Comparison of ENCODE assay signal across 18 cellular contexts in genomic region chr3:64667887-64668581, GRCh38. TPM values are rescaled to one million over a fixed set of nuclear protein-coding genes. Genes with fewer than 3 reads are reported as not detected.
DNase-seq lines count a peak whose midpoint lies in the region; ATAC-seq, FAIRE-seq and TF ChIP-seq lines count a peak whose summit lies in the region.
"Had no signal": no experiment of that assay in that cellular context is flagged by ENCODE, and none has a peak within 500 bp of the region (broad histone marks: within the 10 kb centered on the region; RNA-seq: fewer than 3 reads in every experiment).

No MANE protein-coding gene starts in this region.

- no peak overlapping the region for H3K27ac ChIP-seq in right lobe of liver
- H3K27ac ChIP-seq in HepG2 (ENCODE audit: extremely low read length, insufficient read depth, low read length) = no peak overlapping the region
- H3K27ac ChIP-seq in left lung = peak overlapping the region in 1 of 2 donors; percentile 58
- H3K27ac ChIP-seq in sigmoid colon = peak overlapping the region; percentile 74 to 82 (median 76)
- peak overlapping the region; percentile 22 to 63 for H3K27ac ChIP-seq in aorta (ENCODE audit: low read depth in 1 of 2, low read length in 2 of 2)

- POLR2A ChIA-PET in HepG2 (lab: Yijun Ruan, JAX) = no interaction called here

- WGBS in right lobe of liver (ENCODE audit: insufficient coverage, low coverage, low lambda C conversion rate, missing lambda C conversion rate) = 58% methylated on average over 13 of the region's 13 CpGs
- WGBS in HepG2 (ENCODE audit: low lambda C conversion rate) = 63% methylated on average over 13 of the region's 13 CpGs
- WGBS in sigmoid colon, 2 donors = 78 to 83% methylated on average over 13 of the region's 13 CpGs
- 32 to 34% methylated on average over 13 of the region's 13 CpGs for WGBS in aorta, 2 donors

- H4K20me1 ChIP-seq in HepG2 (ENCODE audit: insufficient read depth, low read length) = no peaks in the 10 kb centered on the region

- H2AFZ ChIP-seq in HepG2 (ENCODE audit: low read length) = no peak overlapping the region

- H3K9ac ChIP-seq in HepG2 (ENCODE audit: insufficient read depth, low read depth, low read length) = no peak overlapping the region

- in situ Hi-C loops in HepG2 (cut with HindIII; ENCODE audit: extremely low pct_ligation_motif_present, low pct_unique_long_range_greater_than_20kb) = no loop called here

- no TSS peak for BruUV-seq in HepG2 (replicated peaks; lab: Mats Ljungman, UMichigan)

- no peak for TF ChIP-seq EP300 in HepG2 (IDR thresholded peaks at IDR 0.05; ENCODE audit: low read depth in 2 of 2, low read length in 2 of 2)
- TF ChIP-seq EP300 in HepG2 (CRISPR knock-in tag; IDR thresholded peaks at IDR 0.05; ENCODE audit: borderline replicate concordance) = no peak
- TF ChIP-seq EP300 in sigmoid colon (IDR thresholded peaks at IDR 0.05) = no peak

- H3K79me2 ChIP-seq in HepG2 (ENCODE audit: insufficient read depth, low read length) = no peaks in the 10 kb centered on the region

- no peak for TF ChIP-seq CTCF in right lobe of liver (IDR thresholded peaks at IDR 0.05)
- no peak for TF ChIP-seq CTCF in HepG2 (CRISPR knock-in tag; IDR thresholded peaks at IDR 0.05)
- no peak for TF ChIP-seq CTCF in left lung (IDR thresholded peaks at IDR 0.05)
- TF ChIP-seq CTCF in sigmoid colon (IDR thresholded peaks at IDR 0.05) = no peak

- DNase-seq in right lobe of liver = peak in 2 of 3 donors; percentile 53 to 69
- DNase-seq in HepG2 (ENCODE audit: low spot score) = no peak
- DNase-seq in left lung = peak; percentile 53 to 67
- DNase-seq in sigmoid colon = peak; percentile 81
- peak; percentile 76 to 84 for DNase-seq in aorta
- DNase-seq in cerebellar nuclear complex (lab: John Stamatoyannopoulos, UW) = no peak
- DNase-seq in hippocampal formation (lab: John Stamatoyannopoulos, UW) = no peak
- DNase-seq: activated B cell treated with CpG ODN at 0.5 μM for 24 hours; activated naive CD8-positive, alpha-beta T cell treated with anti-CD3 and anti-CD28 coated beads for 36 hours; effector CD4-positive, alpha-beta T cell; IMR-90; MV-4-11; NCI-H2029; NCI-H524; small intestine; T-helper 17 cell had no signal

- TF ChIP-seq RAD21 in HepG2 (CRISPR knock-in tag; IDR thresholded peaks at IDR 0.05) = no peak

- H3K4me1 ChIP-seq in right lobe of liver (no peaks in the 10 kb centered on the region), HepG2 (ENCODE audit: insufficient read depth, low read length) (no peaks in the 10 kb centered on the region), left lung (peaks cover 13 to 15% of the 10 kb centered on the region in 2 donors), sigmoid colon (peaks cover 0 to 59% (median 50%) of the 10 kb centered on the region in 4 donors), aorta (ENCODE audit: control insufficient read depth in 1 of 2, insufficient read depth in 2 of 2, low read length in 2 of 2) (peaks cover 0 to 4% of the 10 kb centered on the region in 2 donors)

- H3K9me3 ChIP-seq in right lobe of liver = no peaks in the 10 kb centered on the region
- H3K9me3 ChIP-seq in HepG2 (ENCODE audit: low read length) = no peaks in the 10 kb centered on the region
- H3K9me3 ChIP-seq in left lung = no peaks in the 10 kb centered on the region
- H3K9me3 ChIP-seq in sigmoid colon = no peaks in the 10 kb centered on the region
- H3K9me3 ChIP-seq in aorta (ENCODE audit: control insufficient read depth, low read length) = no peaks in the 10 kb centered on the region

- no peak for FAIRE-seq in HepG2 (lab: Jason Lieb, UNC)
- FAIRE-seq: A204.1, small intestine had no signal

- H3K4me2 ChIP-seq in HepG2 (ENCODE audit: low read depth, low read length) = no peak overlapping the region

- peak in 3 of 4 donors; percentile 18 to 80 (median 57) for ATAC-seq in right lobe of liver
- ATAC-seq in HepG2 = no peak
- peak; percentile 69 for ATAC-seq in left lung
- ATAC-seq in aorta (ENCODE audit: low FRiP score) = peak; percentile 77
- ATAC-seq in GM21723 (IDR thresholded peaks at IDR 0.05; ENCODE audit: unreplicated experiment) = no peak
- ATAC-seq: T-helper 17 cell had no signal

- no peaks in the 10 kb centered on the region for H3K36me3 ChIP-seq in right lobe of liver
- no peaks in the 10 kb centered on the region for H3K36me3 ChIP-seq in HepG2 (replicated peaks in 1 of 2; ENCODE audit: control insufficient read depth in 1 of 2, insufficient read depth in 2 of 2, low read length in 2 of 2)
- peaks cover 0 to 7% of the 10 kb centered on the region in 2 donors for H3K36me3 ChIP-seq in left lung
- no peaks in the 10 kb centered on the region for H3K36me3 ChIP-seq in sigmoid colon
- no peaks in the 10 kb centered on the region for H3K36me3 ChIP-seq in aorta (ENCODE audit: control insufficient read depth in 1 of 2, insufficient read depth in 2 of 2, low read length in 1 of 2)

- H3K27me3 ChIP-seq in right lobe of liver (no peaks in the 10 kb centered on the region), HepG2 (ENCODE audit: control insufficient read depth in 1 of 2, insufficient read depth in 2 of 2, low read length in 2 of 2) (no peaks in the 10 kb centered on the region), left lung (no peaks in the 10 kb centered on the region), sigmoid colon (no peaks in the 10 kb centered on the region), aorta (ENCODE audit: control insufficient read depth in 1 of 2, insufficient read depth in 2 of 2, low read length in 1 of 2) (no peaks in the 10 kb centered on the region)

- H3K4me3 ChIP-seq in right lobe of liver = no peak overlapping the region
- H3K4me3 ChIP-seq in HepG2 (replicated peaks in 1 of 3; ENCODE audit: insufficient read depth in 1 of 3, low read depth in 2 of 3, low read length in 3 of 3) = no peak overlapping the region
- H3K4me3 ChIP-seq in left lung = no peak overlapping the region
- H3K4me3 ChIP-seq in sigmoid colon = peak overlapping the region in 1 of 4 donors; percentile 18
- no peak overlapping the region for H3K4me3 ChIP-seq in aorta (ENCODE audit: low read length in 2 of 2)

- CTCF ChIA-PET in HepG2 (lab: Yijun Ruan, JAX; ENCODE audit: low intra/inter-chr PET ratio, low total read pairs) = no interaction called here

- intact Hi-C loops in right lobe of liver (cut with DNase I) = no loop called here
- intact Hi-C loops in HepG2 (cut with micrococcal nuclease; ENCODE audit: unreplicated experiment) = no loop called here
- intact Hi-C loops in left lung (cut with DNase I) = no loop called here
- intact Hi-C loops in sigmoid colon (cut with DNase I) = loop anchor here (5.0 kb wide), 1 partner anchor 116 kb away; no protein-coding TSS in a partner anchor
- intact Hi-C loops in aorta (cut with DNase I) = no loop called here

- no peak for TF ChIP-seq POLR2A in right lobe of liver (IDR thresholded peaks at IDR 0.05)
- TF ChIP-seq POLR2A in HepG2 (IDR thresholded peaks at IDR 0.05; ENCODE audit: insufficient read depth in 1 of 2, low read depth in 2 of 2, low read length in 2 of 2) = no peak
- TF ChIP-seq POLR2A in sigmoid colon (IDR thresholded peaks at IDR 0.05) = no peak

TF ChIP-seq in HepG2, 621 proteins besides CTCF, POLR2A, EP300 and RAD21 (continues in another document):
- no peak for TF ChIP-seq THAP8 (CRISPR knock-in tag; IDR thresholded peaks at IDR 0.05; ENCODE audit: borderline replicate concordance)
- TF ChIP-seq NR1H2 (CRISPR knock-in tag; IDR thresholded peaks at IDR 0.05; ENCODE audit: borderline replicate concordance, low read depth) = no peak
- no peak for TF ChIP-seq HMGA1 (CRISPR knock-in tag; conservative IDR thresholded peaks at IDR 0.05)
- TF ChIP-seq POLR2AphosphoS5 (IDR thresholded peaks at IDR 0.05; ENCODE audit: low read depth, low read length) = no peak

RNA-seq across cellular contexts. Expression of gene ADAMTS9, which starts 19.8 kb away (rescaled TPM):
- total RNA-seq in right lobe of liver = 1 to 10 TPM; 1.1 to 9.9 (median 3.5) TPM
- total RNA-seq in HepG2 (2016; rRNA removed; fragmentation: Illumina TruSeq; extraction: Trizol) = 0.02 TPM in 1 of 2 replicates, not detected in the other
- total RNA-seq in HepG2 (2016; cell fraction: cytosol; rRNA removed; fragmentation: Illumina TruSeq; extraction: Trizol; ENCODE audit: low read depth) = not detected in 2 replicates
- total RNA-seq in HepG2 (2016; cell fraction: insoluble cytoplasmic fraction; rRNA removed; fragmentation: Illumina TruSeq; extraction: Trizol) = 0.06 TPM in 1 of 2 replicates, not detected in the other
- total RNA-seq in HepG2 (2016; cell fraction: membrane; rRNA removed; fragmentation: Illumina TruSeq; extraction: Trizol) = not detected in 2 replicates
- 0.12 TPM in 1 of 2 replicates, not detected in the other for total RNA-seq in HepG2 (2016; cell fraction: nucleus; rRNA removed; fragmentation: Illumina TruSeq; extraction: Trizol)
- 0.09 TPM in 1 of 2 replicates, not detected in the other for polyA plus RNA-seq in HepG2 (2011; rRNA removed)
- 0.01 TPM in 1 of 2 replicates, not detected in the other for polyA plus RNA-seq in HepG2 (2011; cell fraction: cytosol; rRNA removed)
- polyA plus RNA-seq in HepG2 (2011; cell fraction: nucleus; rRNA removed) = 0.02 and 0.05 TPM in 2 replicates
- 0.08 TPM in 1 of 2 replicates, not detected in the other for polyA plus RNA-seq in HepG2 (2012)
- not detected in 2 replicates for polyA plus RNA-seq in HepG2 (2016; cell fraction: cytosol; fragmentation: Illumina TruSeq; extraction: Trizol; ENCODE audit: low read depth)
- not detected in 2 replicates for polyA plus RNA-seq in HepG2 (2016; cell fraction: insoluble cytoplasmic fraction; fragmentation: Illumina TruSeq; extraction: Trizol; ENCODE audit: low read depth)
- not detected in 2 replicates for polyA plus RNA-seq in HepG2 (2016; cell fraction: membrane; fragmentation: Illumina TruSeq; extraction: Trizol; ENCODE audit: low read depth)
- not detected in 2 replicates for polyA plus RNA-seq in HepG2 (2016; cell fraction: nucleus; fragmentation: Illumina TruSeq; extraction: Trizol; ENCODE audit: insufficient read depth, low read depth)
- polyA minus RNA-seq in HepG2 (2011; rRNA and poly(A)+ RNA removed; ENCODE audit: low replicate concordance) = not detected in 2 replicates
- not detected in 2 replicates for polyA minus RNA-seq in HepG2 (2011; cell fraction: cytosol; rRNA and poly(A)+ RNA removed)
- polyA minus RNA-seq in HepG2 (2011; cell fraction: nucleus; rRNA and poly(A)+ RNA removed) = 0.13 and 0.25 TPM in 2 replicates
- total RNA-seq in left lung = 10 to 100 TPM; 36.3 to 36.9 TPM
- total RNA-seq in sigmoid colon = 10 to 100 TPM; 16.1 to 61.6 (median 31.6) TPM
- polyA plus RNA-seq in sigmoid colon = 10 to 100 TPM in 1 of 3 donors, 1 to 10 TPM in 2; 1.2 to 15.4 (median 1.8) TPM
- total RNA-seq in aorta = 100 to 1,000 TPM; 161 to 212 TPM
- polyA plus RNA-seq in aorta = 10 to 100 TPM in 1 of 2 donors, 1 to 10 TPM in 1; 7.0 to 21.9 TPM
- total RNA-seq: activated B cell treated with CpG ODN at 0.5 μM for 24 hours; activated naive CD8-positive, alpha-beta T cell treated with anti-CD3 and anti-CD28 coated beads for 36 hours; T-helper 17 cell had no signal

Comparison
In these comparisons a context has a peak if more than half of its experiments do, and no peak if none do; other contexts are left out.
1. ATAC-seq: peak in right lobe of liver (3 of 4), left lung (single experiment) and aorta (single experiment); none in HepG2 (single experiment) and GM21723 (single experiment).
2. DNase-seq: peak in right lobe of liver (2 of 3), left lung (2 of 2), sigmoid colon (single experiment) and aorta (2 of 2); none in HepG2 (single experiment), cerebellar nuclear complex (0 of 2) and hippocampal formation (0 of 2).
3. H3K27ac ChIP-seq: peak in sigmoid colon (4 of 4) and aorta (2 of 2); none in right lobe of liver (0 of 3) and HepG2 (single experiment).